In genomic region chr6:22057962-22058361, GRCh38 we compare ENCODE assay signal across 25 cellular contexts.
"Had no signal": no experiment of that assay in that cellular context is flagged by ENCODE, and none has a peak within 500 bp of the region (broad histone marks: within the 10 kb centered on the region; RNA-seq: fewer than 3 reads in every experiment).

No MANE protein-coding gene starts in this region.

- H3K4me1 ChIP-seq: colonic mucosa, gastrocnemius medialis, psoas muscle had no signal

- H3K27ac Mint-ChIP-seq: activated B cell treated with CpG ODN at 0.5 μM for 24 hours; activated CD4-positive, alpha-beta memory T cell treated with anti-CD3 and anti-CD28 coated beads for 36 hours; activated naive CD8-positive, alpha-beta T cell; activated T-helper 1 cell treated with anti-CD3 and anti-CD28 coated beads, Interleukin-12 subunit alpha, Interleukin-12 subunit beta, Interleukin-2, Interleukin-4 antibody, amounts not matched to agents 30 ng/mL and 10 ng/mL and 1 ng/mL, durations not matched to agents 14 hours and 24 hours and 36 hours; naive thymus-derived CD4-positive, alpha-beta T cell; stimulated activated naive CD8-positive, alpha-beta T cell treated with anti-CD3 and anti-CD28 coated beads, Interleukin-15, amount 100 ng/mL, for 72 hours had no signal

- DNase-seq: activated B cell treated with CpG ODN at 0.5 μM for 24 hours; activated CD4-positive, alpha-beta memory T cell treated with anti-CD3 and anti-CD28 coated beads for 36 hours; activated CD4-positive, alpha-beta T cell treated with anti-CD3 and anti-CD28 coated beads for 4 hours; activated T-cell treated with anti-CD3 and anti-CD28 coated beads for 4 hours; central memory CD4-positive, alpha-beta T cell; colonic mucosa; erythroblast; gastrocnemius medialis; heart left ventricle; kidney glomerular epithelial cell; left ventricle myocardium inferior; naive thymus-derived CD4-positive, alpha-beta T cell; ovary; psoas muscle; right cardiac atrium; stimulated activated CD4-positive, alpha-beta T cell treated with anti-CD3 and anti-CD28 coated beads, Interleukin-15, amount 100 ng/mL, for 24 hours; stimulated activated CD4-positive, alpha-beta T cell treated with anti-CD3 and anti-CD28 coated beads, Interleukin-2, amount 100 ng/mL, for 48 hours; stimulated activated naive CD8-positive, alpha-beta T cell treated with anti-CD3 and anti-CD28 coated beads, Interleukin-15, amount 100 ng/mL, for 72 hours; T-helper 9 cell; trophoblast cell had no signal

- H3K4me3 Mint-ChIP-seq: activated B cell treated with CpG ODN at 0.5 μM for 24 hours; activated CD4-positive, alpha-beta memory T cell treated with anti-CD3 and anti-CD28 coated beads for 36 hours; activated naive CD8-positive, alpha-beta T cell; activated T-helper 1 cell treated with anti-CD3 and anti-CD28 coated beads, Interleukin-12 subunit alpha, Interleukin-12 subunit beta, Interleukin-2, Interleukin-4 antibody, amounts not matched to agents 30 ng/mL and 10 ng/mL and 1 ng/mL, durations not matched to agents 14 hours and 24 hours and 36 hours; brain; naive thymus-derived CD4-positive, alpha-beta T cell; stimulated activated naive CD8-positive, alpha-beta T cell treated with anti-CD3 and anti-CD28 coated beads, Interleukin-15, amount 100 ng/mL, for 72 hours had no signal

- H3K36me3 ChIP-seq: colonic mucosa, gastrocnemius medialis, heart left ventricle, left ventricle myocardium inferior, ovary, vagina had no signal

- H3K27me3 Mint-ChIP-seq: activated B cell treated with CpG ODN at 0.5 μM for 24 hours, brain had no signal

- H3K9me3 Mint-ChIP-seq: activated B cell treated with CpG ODN at 0.5 μM for 24 hours; activated CD4-positive, alpha-beta memory T cell treated with anti-CD3 and anti-CD28 coated beads for 36 hours; activated T-helper 1 cell treated with anti-CD3 and anti-CD28 coated beads, Interleukin-12 subunit alpha, Interleukin-12 subunit beta, Interleukin-2, Interleukin-4 antibody, amounts not matched to agents 30 ng/mL and 10 ng/mL and 1 ng/mL, durations not matched to agents 14 hours and 24 hours and 36 hours; stimulated activated naive CD8-positive, alpha-beta T cell treated with anti-CD3 and anti-CD28 coated beads, Interleukin-15, amount 100 ng/mL, for 72 hours had no signal

- H3K27me3 ChIP-seq: colonic mucosa, gastrocnemius medialis, heart left ventricle, ovary, vagina had no signal

- H3K27ac ChIP-seq: colonic mucosa, gastrocnemius medialis, heart left ventricle, left ventricle myocardium inferior, ovary, psoas muscle, vagina had no signal

- H3K4me3 ChIP-seq: colonic mucosa, gastrocnemius medialis, heart left ventricle, left ventricle myocardium inferior, ovary, psoas muscle, skin epidermis, vagina had no signal

- H3K36me3 Mint-ChIP-seq: activated CD4-positive, alpha-beta memory T cell treated with anti-CD3 and anti-CD28 coated beads for 36 hours; activated naive CD8-positive, alpha-beta T cell; naive thymus-derived CD4-positive, alpha-beta T cell had no signal

- ATAC-seq: gastrocnemius medialis; heart left ventricle; naive thymus-derived CD4-positive, alpha-beta T cell; psoas muscle; right cardiac atrium; stimulated activated naive CD8-positive, alpha-beta T cell treated with anti-CD3 and anti-CD28 coated beads, Interleukin-15, amount 100 ng/mL, for 72 hours had no signal

- H3K9me3 ChIP-seq: colonic mucosa, gastrocnemius medialis, heart left ventricle, left ventricle myocardium inferior, ovary, psoas muscle, vagina had no signal
